ENCODE assay signal across 24 cellular contexts in the genomic region with DNA sequence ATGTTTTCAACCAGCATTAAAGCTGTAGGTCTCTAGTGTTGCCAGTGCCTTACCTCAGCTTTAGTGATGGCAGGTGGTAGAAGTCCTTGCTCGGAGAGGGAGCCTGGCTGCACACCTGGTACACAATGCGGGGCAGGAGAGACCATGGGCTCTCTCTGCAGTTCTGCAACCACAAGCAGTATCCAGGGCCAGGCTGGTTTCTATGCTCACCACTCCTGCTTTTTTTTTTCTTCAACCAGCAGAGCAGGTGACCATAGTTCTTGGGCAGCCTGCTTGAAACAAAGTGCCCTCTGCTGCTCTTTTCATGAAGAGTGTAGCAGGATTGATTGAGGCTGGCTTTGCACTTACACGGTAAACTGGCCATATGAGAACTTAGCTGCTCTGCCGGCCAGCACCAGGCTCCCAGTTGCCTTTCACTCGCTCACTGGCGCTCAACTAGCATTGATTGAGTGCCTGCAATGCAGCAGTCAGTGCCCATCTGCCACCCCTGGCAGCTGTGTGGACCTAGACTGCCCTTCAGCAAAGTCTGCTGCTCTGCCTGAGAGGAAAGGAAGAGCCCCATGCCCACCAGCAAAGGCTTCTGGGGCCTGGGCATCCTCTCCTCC. TPM values are rescaled to one million over a fixed set of nuclear protein-coding genes. Genes with fewer than 3 reads are reported as not detected.
DNase-seq lines count a peak whose midpoint lies in the region; ATAC-seq, FAIRE-seq and TF ChIP-seq lines count a peak whose summit lies in the region.
"Had no signal": no experiment of that assay in that cellular context is flagged by ENCODE, and none has a peak within 500 bp of the region (broad histone marks: within the 10 kb centered on the region; RNA-seq: fewer than 3 reads in every experiment).

No MANE protein-coding gene starts in this region.

- peaks cover 3% of the 10 kb centered on the region for H3K79me2 ChIP-seq in HepG2 (ENCODE audit: insufficient read depth, low read length)

- BruUV-seq in HepG2 (replicated peaks; lab: Mats Ljungman, UMichigan): no TSS peak

- no peaks in the 10 kb centered on the region for H3K9me3 ChIP-seq in HepG2 (ENCODE audit: low read length)
- H3K9me3 ChIP-seq in right lobe of liver: no peaks in the 10 kb centered on the region
- H3K9me3 ChIP-seq in thyroid gland: no peaks in the 10 kb centered on the region
- H3K9me3 ChIP-seq: tibial artery had no signal

- TF ChIP-seq EP300 in HepG2 (IDR thresholded peaks at IDR 0.05; ENCODE audit: low read depth in 2 of 2, low read length in 2 of 2) (no peak), HepG2 (CRISPR knock-in tag; IDR thresholded peaks at IDR 0.05; ENCODE audit: borderline replicate concordance) (no peak)

- H3K4me1 ChIP-seq in HepG2 (ENCODE audit: insufficient read depth, low read length): peaks cover 18% of the 10 kb centered on the region
- no peaks in the 10 kb centered on the region for H3K4me1 ChIP-seq in right lobe of liver
- H3K4me1 ChIP-seq in thyroid gland: peaks cover 6 to 19% of the 10 kb centered on the region in 2 donors

- H3K9ac ChIP-seq in HepG2 (ENCODE audit: insufficient read depth, low read depth, low read length): no peak overlapping the region

- ATAC-seq in HepG2 (no peak), right lobe of liver (no peak)
- ATAC-seq: activated CD8-positive, alpha-beta T cell treated with anti-CD3 and anti-CD28 coated beads for 36 hours; GM12878; K562 had no signal

- POLR2A ChIA-PET in HepG2 (lab: Yijun Ruan, JAX): no interaction called here

- H3K27ac ChIP-seq in HepG2 (ENCODE audit: extremely low read length, insufficient read depth, low read length) (no peak overlapping the region), right lobe of liver (no peak overlapping the region), thyroid gland (peak overlapping the region; percentile 65 to 71 (median 65))
- H3K27ac ChIP-seq: tibial artery had no signal

- in situ Hi-C loops in HepG2 (cut with HindIII; ENCODE audit: extremely low pct_ligation_motif_present, low pct_unique_long_range_greater_than_20kb): no loop called here

- 63% methylated on average over 6 of the region's 6 CpGs for WGBS in HepG2 (ENCODE audit: low lambda C conversion rate)
- WGBS in right lobe of liver (ENCODE audit: insufficient coverage, low coverage, low lambda C conversion rate, missing lambda C conversion rate): 100% methylated on average over 1 of the region's 6 CpGs
- 40 to 61% methylated on average over 5 to 6 of the region's 6 CpGs for WGBS in thyroid gland, 2 donors

- H3K27me3 ChIP-seq in HepG2 (ENCODE audit: control insufficient read depth in 1 of 2, insufficient read depth in 2 of 2, low read length in 2 of 2) (no peaks in the 10 kb centered on the region; a peak in 1 of 5 replicates), right lobe of liver (no peaks in the 10 kb centered on the region), thyroid gland (no peaks in the 10 kb centered on the region)
- H3K27me3 ChIP-seq: tibial artery had no signal

- H3K4me3 ChIP-seq in HepG2 (replicated peaks in 1 of 3; ENCODE audit: insufficient read depth in 1 of 3, low read depth in 2 of 3, low read length in 3 of 3) (no peak overlapping the region), right lobe of liver (no peak overlapping the region), thyroid gland (replicated peaks in 1 of 3) (no peak overlapping the region)
- H3K4me3 ChIP-seq: GM12878, K562, lung, tibial artery had no signal

- H2AFZ ChIP-seq in HepG2 (ENCODE audit: low read length): no peak overlapping the region

- CTCF ChIA-PET in HepG2 (lab: Yijun Ruan, JAX; ENCODE audit: low intra/inter-chr PET ratio, low total read pairs): no interaction called here

- no peak for FAIRE-seq in HepG2 (lab: Jason Lieb, UNC)
- FAIRE-seq: bronchial epithelial cell, GM12878 had no signal

- no peak overlapping the region for H3K4me2 ChIP-seq in HepG2 (ENCODE audit: low read depth, low read length)

- H4K20me1 ChIP-seq in HepG2 (ENCODE audit: insufficient read depth, low read length): no peaks in the 10 kb centered on the region

- TF ChIP-seq POLR2A in HepG2 (IDR thresholded peaks at IDR 0.05; ENCODE audit: insufficient read depth in 1 of 2, low read depth in 2 of 2, low read length in 2 of 2): no peak
- TF ChIP-seq POLR2A in right lobe of liver (IDR thresholded peaks at IDR 0.05): no peak
- peak in 1 of 2 donors; percentile 44 for TF ChIP-seq POLR2A in thyroid gland (IDR thresholded peaks at IDR 0.05)

- TF ChIP-seq CTCF in HepG2 (CRISPR knock-in tag; IDR thresholded peaks at IDR 0.05): no peak
- TF ChIP-seq CTCF in right lobe of liver (IDR thresholded peaks at IDR 0.05): no peak
- TF ChIP-seq CTCF in thyroid gland (IDR thresholded peaks at IDR 0.05): peak in 1 of 6 experiments; percentile 26

- H3K36me3 ChIP-seq in HepG2 (replicated peaks in 1 of 2; ENCODE audit: control insufficient read depth in 1 of 2, insufficient read depth in 2 of 2, low read length in 2 of 2) (peaks cover 2 to 9% of the 10 kb centered on the region in 2 experiments; a peak in 1 of 5 replicates), right lobe of liver (peaks cover 0 to 11% (median 3%) of the 10 kb centered on the region in 4 donors), thyroid gland (peaks cover 0 to 15% of the 10 kb centered on the region in 2 donors)

- no peak for DNase-seq in HepG2 (ENCODE audit: low spot score)
- no peak for DNase-seq in right lobe of liver
- DNase-seq in NCI-H187 (lab: John Stamatoyannopoulos, UW): peak; percentile 66 to 69
- DNase-seq in SHP77 (lab: John Stamatoyannopoulos, UW): peak; percentile 44 to 69
- DNase-seq in thyroid gland: peak; percentile 79
- no peak for DNase-seq in stimulated activated CD4-positive, alpha-beta T cell treated with anti-CD3 and anti-CD28 coated beads, Interleukin-4, amount 100 ng/mL, for 1 hour
- no peak for DNase-seq in stimulated activated naive CD4-positive, alpha-beta T cell treated with Interleukin-2 at 50 U/mL for 16 hours (lab: John Stamatoyannopoulos, UW)
- no peak for DNase-seq in posterior vena cava (ENCODE audit: low spot score)
- DNase-seq: activated CD4-positive, CD25-positive, alpha-beta regulatory T cell; activated CD8-positive, alpha-beta T cell treated with anti-CD3 and anti-CD28 coated beads for 36 hours; activated naive CD4-positive, alpha-beta T cell treated with anti-CD3 and anti-CD28 coated beads for 36 hours; activated T-cell treated with anti-CD3 and anti-CD28 coated beads, Interleukin-2, amount 50 U/mL, for 1 hour; amniotic stem cell; CD4-positive, CD25-positive, alpha-beta regulatory T cell; DND-41; NCI-H2029 treated with DMSO at 0.1 percent for 48 hours; NK-92 treated with Interleukin-12 subunit alpha and Interleukin-12 subunit beta, amount 100 ng/mL, for 24 hours; stimulated activated CD4-positive, alpha-beta T cell treated with anti-CD3 and anti-CD28 coated beads, Interleukin-4, amount 100 ng/mL, for 4 hours; T-helper 9 cell; tibial artery had no signal

- no peak for TF ChIP-seq RAD21 in HepG2 (CRISPR knock-in tag; IDR thresholded peaks at IDR 0.05)

- intact Hi-C loops in HepG2 (cut with micrococcal nuclease; ENCODE audit: unreplicated experiment): no loop called here
- intact Hi-C loops in right lobe of liver (cut with DNase I): no loop called here
- intact Hi-C loops in thyroid gland (cut with DNase I): no loop called here
- intact Hi-C loops in posterior vena cava (cut with DNase I): no loop called here

RNA-seq across cellular contexts. Expression of a gene that starts 4.4 kb away (rescaled TPM):
- total RNA-seq in HepG2 (2016; rRNA removed; fragmentation: Illumina TruSeq; extraction: Trizol) (9.7 and 14.6 TPM in 2 replicates), right lobe of liver (10 to 100 TPM; 10.3 to 17.5 (median 11.5) TPM), thyroid gland (10 to 100 TPM; 15.6 to 32.1 (median 18.0) TPM), posterior vena cava (10 to 100 TPM; 16.3 to 16.4 TPM)
- total RNA-seq in HepG2 (2016; cell fraction: cytosol; rRNA removed; fragmentation: Illumina TruSeq; extraction: Trizol; ENCODE audit: low read depth): 20.2 and 30.6 TPM in 2 replicates
- 8.1 and 12.3 TPM in 2 replicates for total RNA-seq in HepG2 (2016; cell fraction: insoluble cytoplasmic fraction; rRNA removed; fragmentation: Illumina TruSeq; extraction: Trizol)
- total RNA-seq in HepG2 (2016; cell fraction: membrane; rRNA removed; fragmentation: Illumina TruSeq; extraction: Trizol): 22.3 and 23.9 TPM in 2 replicates
- total RNA-seq in HepG2 (2016; cell fraction: nucleus; rRNA removed; fragmentation: Illumina TruSeq; extraction: Trizol): 8.7 and 11.3 TPM in 2 replicates
- polyA plus RNA-seq in HepG2 (2011; rRNA removed): 7.9 and 8.4 TPM in 2 replicates
- polyA plus RNA-seq in HepG2 (2011; cell fraction: cytosol; rRNA removed): 7.1 and 9.5 TPM in 2 replicates
- 7.5 and 7.6 TPM in 2 replicates for polyA plus RNA-seq in HepG2 (2011; cell fraction: nucleus; rRNA removed)
- 9.5 and 13.4 TPM in 2 replicates for polyA plus RNA-seq in HepG2 (2012)
- polyA plus RNA-seq in HepG2 (2016; cell fraction: cytosol; fragmentation: Illumina TruSeq; extraction: Trizol; ENCODE audit: low read depth): 26.2 and 31.0 TPM in 2 replicates
- polyA plus RNA-seq in HepG2 (2016; cell fraction: insoluble cytoplasmic fraction; fragmentation: Illumina TruSeq; extraction: Trizol; ENCODE audit: low read depth): 26.0 and 33.1 TPM in 2 replicates
- 16.6 and 17.8 TPM in 2 replicates for polyA plus RNA-seq in HepG2 (2016; cell fraction: membrane; fragmentation: Illumina TruSeq; extraction: Trizol; ENCODE audit: low read depth)
- polyA plus RNA-seq in HepG2 (2016; cell fraction: nucleus; fragmentation: Illumina TruSeq; extraction: Trizol; ENCODE audit: insufficient read depth, low read depth): 25.6 and 26.9 TPM in 2 replicates
- 4.3 and 13.1 TPM in 2 replicates for polyA minus RNA-seq in HepG2 (2011; rRNA and poly(A)+ RNA removed; ENCODE audit: low replicate concordance)
- polyA minus RNA-seq in HepG2 (2011; cell fraction: cytosol; rRNA and poly(A)+ RNA removed): 7.6 and 9.4 TPM in 2 replicates
- polyA minus RNA-seq in HepG2 (2011; cell fraction: nucleus; rRNA and poly(A)+ RNA removed): 10.2 and 12.1 TPM in 2 replicates

RNA-seq across cellular contexts. Expression of a gene that starts 28.5 kb away (rescaled TPM):
- 50.5 and 63.8 TPM in 2 replicates for total RNA-seq in HepG2 (2016; rRNA removed; fragmentation: Illumina TruSeq; extraction: Trizol)
- total RNA-seq in HepG2 (2016; cell fraction: cytosol; rRNA removed; fragmentation: Illumina TruSeq; extraction: Trizol; ENCODE audit: low read depth): 22.0 TPM in 2 replicates
- total RNA-seq in HepG2 (2016; cell fraction: insoluble cytoplasmic fraction; rRNA removed; fragmentation: Illumina TruSeq; extraction: Trizol): 53.4 and 65.3 TPM in 2 replicates
- total RNA-seq in HepG2 (2016; cell fraction: membrane; rRNA removed; fragmentation: Illumina TruSeq; extraction: Trizol): 40.3 and 41.6 TPM in 2 replicates
- 56.7 and 60.9 TPM in 2 replicates for total RNA-seq in HepG2 (2016; cell fraction: nucleus; rRNA removed; fragmentation: Illumina TruSeq; extraction: Trizol)
- polyA plus RNA-seq in HepG2 (2011; rRNA removed): 46.7 and 60.2 TPM in 2 replicates
- polyA plus RNA-seq in HepG2 (2011; cell fraction: cytosol; rRNA removed): 32.6 and 34.3 TPM in 2 replicates
- 66.5 and 88.8 TPM in 2 replicates for polyA plus RNA-seq in HepG2 (2011; cell fraction: nucleus; rRNA removed)
- polyA plus RNA-seq in HepG2 (2012): 45.1 and 52.0 TPM in 2 replicates
- polyA plus RNA-seq in HepG2 (2016; cell fraction: cytosol; fragmentation: Illumina TruSeq; extraction: Trizol; ENCODE audit: low read depth): 26.0 and 27.5 TPM in 2 replicates
- polyA plus RNA-seq in HepG2 (2016; cell fraction: insoluble cytoplasmic fraction; fragmentation: Illumina TruSeq; extraction: Trizol; ENCODE audit: low read depth): 81.1 and 85.3 TPM in 2 replicates
- polyA plus RNA-seq in HepG2 (2016; cell fraction: membrane; fragmentation: Illumina TruSeq; extraction: Trizol; ENCODE audit: low read depth): 38.1 and 40.9 TPM in 2 replicates
- polyA plus RNA-seq in HepG2 (2016; cell fraction: nucleus; fragmentation: Illumina TruSeq; extraction: Trizol; ENCODE audit: insufficient read depth, low read depth): 191 TPM in 2 replicates
- polyA minus RNA-seq in HepG2 (2011; rRNA and poly(A)+ RNA removed; ENCODE audit: low replicate concordance): 14.3 and 25.2 TPM in 2 replicates
- 10.4 and 12.0 TPM in 2 replicates for polyA minus RNA-seq in HepG2 (2011; cell fraction: cytosol; rRNA and poly(A)+ RNA removed)
- 58.6 and 63.9 TPM in 2 replicates for polyA minus RNA-seq in HepG2 (2011; cell fraction: nucleus; rRNA and poly(A)+ RNA removed)
- 10 to 100 TPM; 10.6 to 24.3 (median 14.8) TPM for total RNA-seq in right lobe of liver
- total RNA-seq in thyroid gland: 10 to 100 TPM; 58.8 to 81.9 (median 70.1) TPM
- 10 to 100 TPM; 35.2 to 36.7 TPM for total RNA-seq in posterior vena cava

Comparison
In these comparisons a context has a peak if more than half of its experiments do, and no peak if none do; other contexts are left out.
1. DNase-seq: peak in NCI-H187 (2 of 2), SHP77 (2 of 2) and thyroid gland (2 of 2); none in HepG2 (single experiment), right lobe of liver (0 of 3), stimulated activated CD4-positive, alpha-beta T cell treated with anti-CD3 and anti-CD28 coated beads, Interleukin-4, amount 100 ng/mL, for 1 hour (single experiment), stimulated activated naive CD4-positive, alpha-beta T cell treated with Interleukin-2 at 50 U/mL for 16 hours (single experiment) and posterior vena cava (single experiment).
2. H3K27ac ChIP-seq: peak in thyroid gland (3 of 3); none in HepG2 (single experiment) and right lobe of liver (0 of 3).